ENCODE assay signal across 34 cellular contexts in genomic region chr3:77718326-77718725, GRCh38.
"Had no signal": no experiment of that assay in that cellular context is flagged by ENCODE, and none has a peak within 500 bp of the region (broad histone marks: within the 10 kb centered on the region; RNA-seq: fewer than 3 reads in every experiment).

No MANE protein-coding gene starts in this region.

- ATAC-seq: activated naive CD8-positive, alpha-beta T cell treated with anti-CD3 and anti-CD28 coated beads, Interleukin-2, amount 50 U/mL, for 24 hours; Right ventricle myocardium inferior had no signal

- H3K9ac ChIP-seq: KMS-11 had no signal

- H3K27ac Mint-ChIP-seq: activated B cell treated with CpG ODN at 0.5 μM for 24 hours; activated CD4-positive, alpha-beta memory T cell treated with anti-CD3 and anti-CD28 coated beads for 36 hours; activated naive CD4-positive, alpha-beta T cell treated with anti-CD3 and anti-CD28 coated beads, Interleukin-2, amount 10 ng/mL, durations not matched to agents 7 days and 5 days; activated naive CD8-positive, alpha-beta T cell; activated naive CD8-positive, alpha-beta T cell treated with anti-CD3 and anti-CD28 coated beads, Interleukin-2, amount 50 U/mL, for 24 hours had no signal

- H3K4me2 ChIP-seq: KMS-11, PC-9 had no signal

- H3K27ac ChIP-seq: KMS-11, PC-9, RWPE1, VCaP had no signal

- H3K4me1 Mint-ChIP-seq: activated B cell treated with CpG ODN at 0.5 μM for 24 hours; activated naive CD4-positive, alpha-beta T cell treated with anti-CD3 and anti-CD28 coated beads, Interleukin-2, amount 10 ng/mL, durations not matched to agents 7 days and 5 days; activated naive CD8-positive, alpha-beta T cell treated with anti-CD3 and anti-CD28 coated beads, Interleukin-2, amount 50 U/mL, for 24 hours had no signal

- H3K4me3 Mint-ChIP-seq: activated B cell treated with CpG ODN at 0.5 μM for 24 hours; activated CD4-positive, alpha-beta memory T cell treated with anti-CD3 and anti-CD28 coated beads for 36 hours; activated naive CD4-positive, alpha-beta T cell treated with anti-CD3 and anti-CD28 coated beads, Interleukin-2, amount 10 ng/mL, durations not matched to agents 7 days and 5 days; activated naive CD8-positive, alpha-beta T cell; activated naive CD8-positive, alpha-beta T cell treated with anti-CD3 and anti-CD28 coated beads, Interleukin-2, amount 50 U/mL, for 24 hours had no signal

- H3K27me3 Mint-ChIP-seq: activated B cell treated with CpG ODN at 0.5 μM for 24 hours; activated CD4-positive, alpha-beta memory T cell treated with anti-CD3 and anti-CD28 coated beads for 36 hours; activated naive CD4-positive, alpha-beta T cell treated with anti-CD3 and anti-CD28 coated beads, Interleukin-2, amount 10 ng/mL, durations not matched to agents 7 days and 5 days; activated naive CD8-positive, alpha-beta T cell; activated naive CD8-positive, alpha-beta T cell treated with anti-CD3 and anti-CD28 coated beads, Interleukin-2, amount 50 U/mL, for 24 hours had no signal

- DNase-seq: activated B cell treated with CpG ODN at 0.5 μM for 24 hours; activated CD4-positive, alpha-beta memory T cell treated with anti-CD3 and anti-CD28 coated beads for 36 hours; activated CD4-positive, alpha-beta T cell treated with anti-CD3 and anti-CD28 coated beads for 4 hours; activated CD4-positive, alpha-beta T cell treated with anti-CD3 and anti-CD28 coated beads, Interleukin-2, amount 50 U/mL, for 1 hour; activated CD4-positive, CD25-positive, alpha-beta regulatory T cell treated with anti-CD3 and anti-CD28 coated beads, Interleukin-2, amount 50 U/mL, for 72 hours; activated CD8-positive, alpha-beta memory T cell treated with anti-CD3 and anti-CD28 coated beads, Interleukin-2, amount 50 U/mL, for 4 hours; activated effector memory CD4-positive, alpha-beta T cell treated with Interleukin-2 at 50 U/mL for 16 hours; activated naive CD4-positive, alpha-beta T cell treated with anti-CD3 and anti-CD28 coated beads, Interleukin-2, amount 10 ng/mL, durations not matched to agents 7 days and 5 days; activated naive CD8-positive, alpha-beta T cell treated with anti-CD3 and anti-CD28 coated beads, Interleukin-2, amount 50 U/mL, for 24 hours; activated T-cell treated with anti-CD3 and anti-CD28 coated beads for 4 hours; activated T-cell treated with anti-CD3 and anti-CD28 coated beads, Interleukin-2, amount 50 U/mL, for 48 hours; amniotic stem cell; aorta; NCI-H1092 treated with DMSO at 0.1 percent for 48 hours; NCI-H1417; NCI-H146; NCI-H187; NCI-H2029 treated with DMSO at 0.1 percent for 48 hours; NCI-H2107; NCI-H2171; NCI-H2227 treated with DMSO at 0.1 percent for 48 hours; NCI-H446; NCI-H510A treated with DMSO at 0.1 percent for 48 hours; NK-92 treated with Interleukin-12 subunit alpha and Interleukin-12 subunit beta, amount 100 ng/mL, for 24 hours; PC-9; SW 1271; T-helper 1 cell; T-helper 2 cell; T-helper 9 cell had no signal

- H3K4me3 ChIP-seq: PC-9 had no signal

- H2AFZ ChIP-seq: PC-9 had no signal

- H3K36me3 Mint-ChIP-seq: activated CD4-positive, alpha-beta memory T cell treated with anti-CD3 and anti-CD28 coated beads for 36 hours; activated naive CD4-positive, alpha-beta T cell treated with anti-CD3 and anti-CD28 coated beads, Interleukin-2, amount 10 ng/mL, durations not matched to agents 7 days and 5 days; activated naive CD8-positive, alpha-beta T cell had no signal
